In the genomic region with DNA sequence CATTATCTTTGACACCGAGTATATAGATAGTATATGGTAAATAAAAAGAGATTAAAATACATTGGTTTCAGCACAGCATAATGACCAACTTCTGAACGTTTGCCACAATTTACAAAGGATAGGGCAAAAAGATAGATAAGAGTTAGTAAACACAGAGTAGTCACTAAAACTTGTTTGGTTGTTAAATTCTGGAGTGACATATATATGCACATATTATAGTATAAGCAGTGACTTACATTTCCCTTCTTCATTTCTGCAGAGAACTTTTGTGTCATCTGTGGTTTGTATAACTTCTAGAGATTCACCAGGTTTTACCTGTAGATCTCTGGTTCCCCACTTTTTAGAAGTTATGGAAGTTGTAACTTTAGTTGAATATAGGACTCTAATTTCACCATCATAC, we compare ENCODE assay signal across 23 cellular contexts.
"Had no signal": no experiment of that assay in that cellular context is flagged by ENCODE, and none has a peak within 500 bp of the region (broad histone marks: within the 10 kb centered on the region; RNA-seq: fewer than 3 reads in every experiment).

No MANE protein-coding gene starts in this region.

- H3K9me3 Mint-ChIP-seq: activated B cell treated with CpG ODN at 0.5 μM for 24 hours; activated T-helper 2 cell treated with anti-CD3 and anti-CD28 coated beads, Interferon-gamma antibody, Interleukin-2, Interleukin-4, amounts not matched to agents 10 μg/mL and 5 μg/mL and 100 μg/mL, durations not matched to agents 14 hours and 24 hours and 36 hours; mesothelial cell of epicardium; natural killer cell had no signal

- H3K4me3 ChIP-seq: body of pancreas, cardiac muscle cell, esophagus muscularis mucosa, ovary, prostate gland, spleen, testis, uterus had no signal

- H3K4me3 Mint-ChIP-seq: activated B cell treated with CpG ODN at 0.5 μM for 24 hours, mesothelial cell of epicardium, natural killer cell had no signal

- DNase-seq: activated B cell treated with CpG ODN at 0.5 μM for 24 hours; activated CD4-positive, alpha-beta T cell treated with anti-CD3 and anti-CD28 coated beads for 4 hours; activated CD4-positive, alpha-beta T cell treated with anti-CD3 and anti-CD28 coated beads, Interleukin-2, amount 50 U/mL, for 48 hours; activated naive CD4-positive, alpha-beta T cell; anterior cingulate cortex; body of pancreas; effector memory CD4-positive, alpha-beta T cell; hypothalamus; left ventricle myocardium superior; mammary epithelial cell; natural killer cell; ovary; spleen; stimulated activated CD4-positive, alpha-beta T cell treated with anti-CD3 and anti-CD28 coated beads, Interleukin-4, amount 100 ng/mL, for 1 hour; stimulated activated naive CD4-positive, alpha-beta T cell; testis; trophoblast cell; uterus had no signal

- H3K36me3 Mint-ChIP-seq: mesothelial cell of epicardium had no signal

- ATAC-seq: body of pancreas, left ventricle myocardium superior, natural killer cell had no signal

- H3K36me3 ChIP-seq: cardiac muscle cell, esophagus muscularis mucosa, ovary, prostate gland, uterus had no signal

- H3K9me3 ChIP-seq: body of pancreas, esophagus muscularis mucosa, ovary, prostate gland, spleen, testis, uterus had no signal

- H3K4me1 ChIP-seq: body of pancreas, prostate gland, testis, uterus had no signal

- H3K27me3 ChIP-seq: body of pancreas, esophagus muscularis mucosa, spleen, testis, uterus had no signal

- H3K27ac ChIP-seq: body of pancreas, cardiac muscle cell, esophagus muscularis mucosa, ovary, prostate gland, spleen, testis, uterus had no signal

- H3K4me1 Mint-ChIP-seq: activated B cell treated with CpG ODN at 0.5 μM for 24 hours had no signal

- H3K27ac Mint-ChIP-seq: activated B cell treated with CpG ODN at 0.5 μM for 24 hours; activated T-helper 2 cell treated with anti-CD3 and anti-CD28 coated beads, Interferon-gamma antibody, Interleukin-2, Interleukin-4, amounts not matched to agents 10 μg/mL and 5 μg/mL and 100 μg/mL, durations not matched to agents 14 hours and 24 hours and 36 hours; mesothelial cell of epicardium had no signal
